ENCODE assay signal across 18 cellular contexts in genomic region chr1:6075747-6076146, GRCh38. TPM values are rescaled to one million over a fixed set of nuclear protein-coding genes. Genes with fewer than 3 reads are reported as not detected.
DNase-seq lines count a peak whose midpoint lies in the region; TF ChIP-seq lines count a peak whose summit lies in the region.
"Had no signal": no experiment of that assay in that cellular context is flagged by ENCODE, and none has a peak within 500 bp of the region (broad histone marks: within the 10 kb centered on the region; RNA-seq: fewer than 3 reads in every experiment).

No MANE protein-coding gene starts in this region.

- H3K4me1 ChIP-seq in mammary epithelial cell (ENCODE audit: insufficient read depth, low read length) (peaks cover 20% of the 10 kb centered on the region), PC-9 (replicated peaks; ENCODE audit: insufficient read depth) (no peaks in the 10 kb centered on the region)
- H3K4me1 ChIP-seq: lower lobe of right lung had no signal

- H3K9me3 Mint-ChIP-seq in activated CD4-positive, alpha-beta memory T cell treated with anti-CD3 and anti-CD28 coated beads, Interleukin-2, amount 10 ng/mL, durations not matched to agents 7 days and 5 days = no peaks in the 10 kb centered on the region
- H3K9me3 Mint-ChIP-seq in endothelial cell (ENCODE audit: unreplicated experiment) = no peaks in the 10 kb centered on the region
- H3K9me3 Mint-ChIP-seq: activated naive CD4-positive, alpha-beta T cell treated with anti-CD3 and anti-CD28 coated beads for 36 hours had no signal

- intact Hi-C loops in mammary epithelial cell (cut with micrococcal nuclease) = no loop called here
- intact Hi-C loops in PC-9 (cut with micrococcal nuclease; ENCODE audit: unreplicated experiment) = no loop called here

- H3K79me2 ChIP-seq in mammary epithelial cell (ENCODE audit: insufficient read depth, low read length) (no peaks in the 10 kb centered on the region), PC-9 (ENCODE audit: low read depth) (no peaks in the 10 kb centered on the region)

- dilution Hi-C loops in mammary epithelial cell (cut with HindIII; ENCODE audit: low sequenced_read_pairs) = loop anchor here (10.0 kb wide), 1 partner anchor 149 kb away; no protein-coding TSS in a partner anchor

- POLR2A ChIA-PET in PC-9 (lab: Charles Lee; ENCODE audit: unreplicated experiment) = no interaction called here
- POLR2A ChIA-PET in activated CD4-positive, alpha-beta memory T cell treated with anti-CD3 and anti-CD28 coated beads, Interleukin-2, amount 10 ng/mL, durations not matched to agents 7 days and 5 days (lab: Charles Lee) = interaction anchor here (1.2 kb wide), 1 partner anchor 39 kb away, joined by 3 read pairs; no protein-coding TSS in a partner anchor

- H3K9ac ChIP-seq in mammary epithelial cell (ENCODE audit: insufficient read depth, low read length) = no peak overlapping the region

- H3K4me2 ChIP-seq in mammary epithelial cell (ENCODE audit: insufficient read depth, low read depth, low read length) (no peak overlapping the region), PC-9 (no peak overlapping the region)

- CTCF ChIA-PET in mammary epithelial cell (lab: Charles Lee; ENCODE audit: low non-redundant PET) (no interaction called here), PC-9 (lab: Charles Lee) (no interaction called here)
- CTCF ChIA-PET in activated CD4-positive, alpha-beta memory T cell treated with anti-CD3 and anti-CD28 coated beads, Interleukin-2, amount 10 ng/mL, durations not matched to agents 7 days and 5 days (lab: Charles Lee) = no interaction called here

- no peaks in the 10 kb centered on the region for H3K27me3 Mint-ChIP-seq in activated CD4-positive, alpha-beta memory T cell treated with anti-CD3 and anti-CD28 coated beads, Interleukin-2, amount 10 ng/mL, durations not matched to agents 7 days and 5 days
- H3K27me3 Mint-ChIP-seq in endothelial cell (ENCODE audit: unreplicated experiment) = peaks cover 5% of the 10 kb centered on the region

- H3K27ac Mint-ChIP-seq in activated CD4-positive, alpha-beta memory T cell treated with anti-CD3 and anti-CD28 coated beads, Interleukin-2, amount 10 ng/mL, durations not matched to agents 7 days and 5 days = no peak overlapping the region
- no peak overlapping the region for H3K27ac Mint-ChIP-seq in endothelial cell (ENCODE audit: unreplicated experiment)
- H3K27ac Mint-ChIP-seq: activated naive CD4-positive, alpha-beta T cell treated with anti-CD3 and anti-CD28 coated beads for 36 hours had no signal

- BruUV-seq in mammary epithelial cell (replicated peaks; lab: Mats Ljungman, UMichigan) (no TSS peak), PC-9 (replicated peaks; lab: Mats Ljungman, UMichigan) (no TSS peak)

- DNase-seq in CD1c-positive myeloid dendritic cell (ENCODE audit: extremely low spot score) (peak; percentile 42), ELR (ENCODE audit: low read depth) (peak; percentile 49), NB4 (ENCODE audit: low read depth) (peak; percentile 49), mammary epithelial cell (peak; percentile 23), PC-9 (no peak), endothelial cell (ENCODE audit: low spot score) (no peak)
- DNase-seq in activated CD4-positive, alpha-beta memory T cell treated with anti-CD3 and anti-CD28 coated beads, Interleukin-2, amount 10 ng/mL, durations not matched to agents 7 days and 5 days = no peak
- DNase-seq: activated CD4-positive, alpha-beta T cell treated with anti-CD3 and anti-CD28 coated beads for 4 hours; activated naive CD4-positive, alpha-beta T cell treated with anti-CD3 and anti-CD28 coated beads for 36 hours; aorta; effector memory CD4-positive, alpha-beta T cell; head of caudate nucleus; lower lobe of right lung; NCI-H1048; NCI-H2107; NCI-H748 treated with DMSO at 0.1 percent for 48 hours; ovary; sigmoid colon had no signal

- H3K4me1 Mint-ChIP-seq in activated CD4-positive, alpha-beta memory T cell treated with anti-CD3 and anti-CD28 coated beads, Interleukin-2, amount 10 ng/mL, durations not matched to agents 7 days and 5 days = no peaks in the 10 kb centered on the region
- no peaks in the 10 kb centered on the region for H3K4me1 Mint-ChIP-seq in endothelial cell (ENCODE audit: unreplicated experiment)

- no peak overlapping the region for H3K4me3 Mint-ChIP-seq in activated CD4-positive, alpha-beta memory T cell treated with anti-CD3 and anti-CD28 coated beads, Interleukin-2, amount 10 ng/mL, durations not matched to agents 7 days and 5 days
- no peak overlapping the region for H3K4me3 Mint-ChIP-seq in endothelial cell (ENCODE audit: unreplicated experiment)
- H3K4me3 Mint-ChIP-seq: activated naive CD4-positive, alpha-beta T cell treated with anti-CD3 and anti-CD28 coated beads for 36 hours had no signal

- H3K27me3 ChIP-seq in mammary epithelial cell (ENCODE audit: insufficient read depth, low read length) (no peaks in the 10 kb centered on the region), PC-9 (ENCODE audit: insufficient read depth, low read depth) (no peaks in the 10 kb centered on the region)
- H3K27me3 ChIP-seq: ovary, sigmoid colon had no signal

- in situ Hi-C loops in mammary epithelial cell (cut with MboI; ENCODE audit: low sequenced_read_pairs in 2 of 2) = no loop called here

- H3K36me3 ChIP-seq in mammary epithelial cell (ENCODE audit: insufficient read depth, low read length) (no peaks in the 10 kb centered on the region), PC-9 (ENCODE audit: low read depth) (no peaks in the 10 kb centered on the region)
- H3K36me3 ChIP-seq: ovary had no signal

- H3K27ac ChIP-seq in mammary epithelial cell (ENCODE audit: insufficient read depth, low read depth, low read length) = no peak overlapping the region
- no peak overlapping the region for H3K27ac ChIP-seq in PC-9
- H3K27ac ChIP-seq: lower lobe of right lung, ovary, sigmoid colon had no signal

- no peaks in the 10 kb centered on the region for H3F3A ChIP-seq in PC-9 (ENCODE audit: insufficient read depth, low read depth)

- H3K4me3 ChIP-seq in NB4 (ENCODE audit: low read depth, low read length) (no peak overlapping the region), mammary epithelial cell (replicated peaks in 1 of 3; ENCODE audit: insufficient read depth in 1 of 3, low read depth in 2 of 3, low read length in 3 of 3) (no peak overlapping the region), PC-9 (no peak overlapping the region)
- H3K4me3 ChIP-seq: lower lobe of right lung, ovary, sigmoid colon had no signal

- H2AFZ ChIP-seq in mammary epithelial cell (ENCODE audit: low read depth, low read length) (no peak overlapping the region), PC-9 (no peak overlapping the region)

- H4K20me1 ChIP-seq in mammary epithelial cell (ENCODE audit: insufficient read depth, low read length) (no peaks in the 10 kb centered on the region), PC-9 (ENCODE audit: insufficient read depth) (no peaks in the 10 kb centered on the region)

- TF ChIP-seq POLR2A in NB4 (IDR thresholded peaks at IDR 0.05; ENCODE audit: extremely low read depth, insufficient read length) = no peak

- H3K36me3 Mint-ChIP-seq in activated CD4-positive, alpha-beta memory T cell treated with anti-CD3 and anti-CD28 coated beads, Interleukin-2, amount 10 ng/mL, durations not matched to agents 7 days and 5 days (ENCODE audit: low read depth) = peaks cover 60% of the 10 kb centered on the region
- H3K36me3 Mint-ChIP-seq in endothelial cell (ENCODE audit: low read depth, unreplicated experiment) = no peaks in the 10 kb centered on the region

- no peaks in the 10 kb centered on the region for H3K9me3 ChIP-seq in mammary epithelial cell (replicated peaks; ENCODE audit: insufficient read depth, low read length)
- no peaks in the 10 kb centered on the region for H3K9me3 ChIP-seq in PC-9 (ENCODE audit: insufficient read depth, low read depth)
- H3K9me3 ChIP-seq: lower lobe of right lung, ovary, sigmoid colon had no signal

- TF ChIP-seq CTCF in NB4 (IDR thresholded peaks at IDR 0.05; ENCODE audit: low read depth, low read length) = no peak
- TF ChIP-seq CTCF in mammary epithelial cell (conservative IDR thresholded peaks at IDR 0.05 in 1 of 2, IDR thresholded peaks at IDR 0.05 in 1 of 2; ENCODE audit: extremely low read depth in 1 of 2, insufficient read depth in 1 of 2, low read depth in 1 of 2, low read length in 2 of 2) = no peak
- no peak for TF ChIP-seq CTCF in PC-9 (conservative IDR thresholded peaks at IDR 0.05)
- TF ChIP-seq CTCF in endothelial cell (IDR thresholded peaks at IDR 0.05; ENCODE audit: unreplicated experiment) = no peak

- 100% methylated on average over 3 of the region's 3 CpGs for WGBS in mammary epithelial cell (ENCODE audit: low coverage, missing lambda C conversion rate)

- H3K9me2 ChIP-seq in PC-9 (ENCODE audit: insufficient read depth) = no peaks in the 10 kb centered on the region

RNA-seq across cellular contexts. Expression of gene KCNAB2, which starts 30.1 kb away (rescaled TPM):
- total RNA-seq in mammary epithelial cell (1 to 10 TPM; 4.8 to 7.4 TPM), PC-9 (2021) (19.6 and 21.4 TPM in 2 replicates), endothelial cell (ENCODE audit: unreplicated experiment) (4.1 TPM)
- polyA plus RNA-seq in mammary epithelial cell = 4.8 TPM
- polyA minus RNA-seq in mammary epithelial cell = 14.3 TPM
- 100 to 1,000 TPM; 284 to 286 TPM for total RNA-seq in activated CD4-positive, alpha-beta memory T cell treated with anti-CD3 and anti-CD28 coated beads, Interleukin-2, amount 10 ng/mL, durations not matched to agents 7 days and 5 days

Comparison
In these comparisons a context has a peak if more than half of its experiments do, and no peak if none do; other contexts are left out.
1. DNase-seq: peak in CD1c-positive myeloid dendritic cell (single experiment), ELR (single experiment), NB4 (single experiment) and mammary epithelial cell (single experiment); none in PC-9 (0 of 2), activated CD4-positive, alpha-beta memory T cell treated with anti-CD3 and anti-CD28 coated beads, Interleukin-2, amount 10 ng/mL, durations not matched to agents 7 days and 5 days (single experiment) and endothelial cell (single experiment).
2. RNA of gene KCNAB2, which starts 30.1 kb away (total RNA-seq): 284 to 286 TPM in activated CD4-positive, alpha-beta memory T cell treated with anti-CD3 and anti-CD28 coated beads, Interleukin-2, amount 10 ng/mL, durations not matched to agents 7 days and 5 days; 19.6 to 21.4 TPM in PC-9, 4.8 to 7.4 TPM in mammary epithelial cell and 4.1 TPM in endothelial cell (single experiment); every median in the first group is over 10 times any median in the second.